8 cellular contexts compared by ENCODE assay signal in genomic region chr20:3406481-3407425, GRCh38. TPM values are rescaled to one million over a fixed set of nuclear protein-coding genes. Genes with fewer than 3 reads are reported as not detected.
DNase-seq lines count a peak whose midpoint lies in the region; ATAC-seq, FAIRE-seq and TF ChIP-seq lines count a peak whose summit lies in the region.

No MANE protein-coding gene starts in this region.

- H3K9me3 ChIP-seq in ascending aorta, result no peaks in the 10 kb centered on the region
- H3K9me3 ChIP-seq in pancreas, result no peaks in the 10 kb centered on the region

- ATAC-seq in GM18867 (IDR thresholded peaks at IDR 0.05; ENCODE audit: unreplicated experiment) (peak; percentile 14), left ventricle myocardium superior (peak; percentile 23), pancreas (peak; percentile 2 to 24 (median 15)), HG03520 (IDR thresholded peaks at IDR 0.05; ENCODE audit: unreplicated experiment) (no peak)

- no peak for FAIRE-seq in pancreas (lab: Jason Lieb, UNC)

- peaks cover 7% of the 10 kb centered on the region for H3K4me1 ChIP-seq in ACC112 (ENCODE audit: control insufficient read depth, insufficient read depth, low read length, unreplicated experiment)
- peaks cover 0 to 8% of the 10 kb centered on the region in 2 donors for H3K4me1 ChIP-seq in ascending aorta
- H3K4me1 ChIP-seq in pancreas, result peaks cover 0 to 13% (median 10%) of the 10 kb centered on the region in 3 donors

- peak overlapping the region; percentile 57 for H3K27ac ChIP-seq in ACC112 (ENCODE audit: low read depth, low read length)
- H3K27ac ChIP-seq in ascending aorta, result peak overlapping the region; percentile 95
- H3K27ac ChIP-seq in pancreas, result peak overlapping the region; percentile 69 to 91 (median 86)

- H3K36me3 ChIP-seq in ACC112 (ENCODE audit: insufficient read depth, low read length), result no peaks in the 10 kb centered on the region
- H3K36me3 ChIP-seq in ascending aorta, result no peaks in the 10 kb centered on the region
- H3K36me3 ChIP-seq in pancreas, result no peaks in the 10 kb centered on the region

- TF ChIP-seq CTCF in ascending aorta (IDR thresholded peaks at IDR 0.05) (no peak), pancreas (IDR thresholded peaks at IDR 0.05) (no peak)

- WGBS in pancreas, 2 donors, result 13 to 16% methylated on average over 47 of the region's 47 CpGs

- peak overlapping the region; percentile 93 for H3K4me3 ChIP-seq in ACC112 (ENCODE audit: low read depth, low read length)
- H3K4me3 ChIP-seq in ascending aorta, result peak overlapping the region; percentile 89 to 93
- peak overlapping the region; percentile 60 to 80 (median 76) for H3K4me3 ChIP-seq in pancreas

- H3K27me3 ChIP-seq in ACC112 (ENCODE audit: insufficient read depth, low read length), result no peaks in the 10 kb centered on the region
- H3K27me3 ChIP-seq in ascending aorta, result no peaks in the 10 kb centered on the region
- H3K27me3 ChIP-seq in pancreas, result no peaks in the 10 kb centered on the region

- intact Hi-C loops in ascending aorta (cut with DNase I), result loop anchor here (5.0 to 10.0 kb wide), 5 partner anchors 202 to 752 kb away; partner anchors contain the start of genes DDRGK1, GNRH2, ITPA and LZTS3
- intact Hi-C loops in left ventricle myocardium superior (cut with micrococcal nuclease), result no loop called here
- intact Hi-C loops in pancreas (cut with DNase I), result no loop called here

- peak overlapping the region; percentile 98 for H2AFZ ChIP-seq in ACC112 (ENCODE audit: low read length, unreplicated experiment)

- peaks cover 53% of the 10 kb centered on the region for H3K79me2 ChIP-seq in ACC112 (ENCODE audit: control insufficient read depth, insufficient read depth, low read length, unreplicated experiment)

- peak; percentile 36 for DNase-seq in NCI-H69 (lab: John Stamatoyannopoulos, UW)
- DNase-seq in ascending aorta (ENCODE audit: low spot score in 2 of 2), result peak in 1 of 2 donors; percentile 68
- no peak for DNase-seq in left ventricle myocardium superior
- DNase-seq in pancreas, result peak in 4 of 6 donors; percentile 14 to 60 (median 28)
- no peak for DNase-seq in RPMI8226

RNA-seq across cellular contexts. Expression of gene DNAAF9, which starts 0.7 kb away (rescaled TPM):
- total RNA-seq in ascending aorta (10.9 TPM), left ventricle myocardium superior (20.1 TPM), pancreas (10 to 100 TPM in 1 of 6 donors, 1 to 10 TPM in 5; 3.9 to 10.2 (median 4.8) TPM)
- 1 to 10 TPM; 5.1 to 5.9 TPM for polyA plus RNA-seq in pancreas

Comparison
In these comparisons a context has a peak if more than half of its experiments do, and no peak if none do; other contexts are left out.
1. DNase-seq: peak in NCI-H69 (single experiment) and pancreas (4 of 6); none in left ventricle myocardium superior (single experiment) and RPMI8226 (single experiment).
2. Peak in every context shown above with its lines, with median percentiles within 50 percentile points of each other: H3K27ac ChIP-seq and H3K4me3 ChIP-seq.